In the genomic region with DNA sequence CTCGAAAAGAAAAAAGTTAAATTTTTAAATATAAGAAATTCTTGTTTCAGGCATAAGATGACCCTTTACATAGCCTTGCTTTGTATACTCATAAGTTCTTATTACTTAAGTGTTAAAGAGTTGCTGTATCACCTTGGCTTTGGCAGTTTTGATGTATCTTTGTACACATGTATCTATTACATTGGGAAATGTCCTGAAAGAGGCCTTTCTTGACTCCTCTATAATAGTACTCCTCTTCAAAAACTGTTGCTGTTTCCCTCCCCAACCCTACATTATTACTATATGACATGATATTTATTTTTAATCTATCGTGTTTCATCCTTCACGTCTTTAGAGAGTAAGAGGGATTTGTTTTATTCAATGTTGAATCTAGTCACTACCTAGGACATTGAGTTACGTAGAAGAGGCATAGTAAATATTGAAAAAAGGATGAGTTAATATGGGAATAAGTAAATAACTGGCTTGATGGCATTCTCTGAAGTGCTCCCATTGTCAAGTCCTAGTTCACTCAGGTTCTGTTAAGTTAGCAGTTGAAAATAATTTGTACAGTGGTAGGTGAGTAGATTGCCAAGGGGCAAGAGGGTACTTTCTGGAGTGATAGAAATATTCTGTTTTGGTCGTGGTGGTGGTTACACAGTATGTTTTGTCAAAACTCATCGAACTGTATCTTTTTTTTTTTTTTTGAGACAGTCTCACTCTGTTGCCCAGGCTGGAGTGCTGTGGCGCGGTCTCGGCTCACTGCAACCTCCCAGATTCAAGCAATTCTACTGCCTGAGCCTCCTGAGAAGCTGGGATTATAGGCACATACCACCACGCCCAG, we compare ENCODE assay signal across 1 cellular context.
TF ChIP-seq lines count a peak whose summit lies in the region.

No MANE protein-coding gene starts in this region.

TF ChIP-seq in HepG2, 621 proteins besides CTCF, POLR2A, EP300 and RAD21:
- 0 out of 2 replicates have a peak, but pooled peaks have one; percentile 53 for TF ChIP-seq POLR2AphosphoS2 (IDR thresholded peaks at IDR 0.05; ENCODE audit: low read depth, low read length)
- TF ChIP-seq RARA (CRISPR knock-in tag; IDR thresholded peaks at IDR 0.05), result 0 out of 2 replicates have a peak, but pooled peaks have one; percentile 20
- TF ChIP-seq SNRNP70 (IDR thresholded peaks at IDR 0.05; ENCODE audit: low read depth, low read length), result no peak
TF ChIP-seq in HepG2: peak in this region for 2.
